ENCODE assay signal across 17 cellular contexts in the genomic region with DNA sequence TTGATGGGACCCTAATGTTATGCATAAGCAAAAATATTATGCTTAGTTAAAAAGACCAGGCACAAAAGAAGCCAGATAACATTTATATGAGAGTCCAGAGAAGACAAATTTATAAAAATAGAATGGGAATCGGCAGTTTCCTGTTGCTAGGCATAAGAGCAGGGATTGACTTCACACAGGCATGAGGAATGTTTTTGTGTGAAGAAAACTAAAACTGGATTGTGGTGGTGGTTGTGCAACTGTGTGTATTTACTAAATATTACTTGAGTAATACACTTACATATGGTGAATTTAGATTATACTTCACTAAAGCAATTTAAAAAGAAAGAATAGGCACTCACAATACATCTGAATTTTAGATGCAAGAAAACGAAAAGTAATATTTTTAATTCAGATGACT.
"Had no signal": no experiment of that assay in that cellular context is flagged by ENCODE, and none has a peak within 500 bp of the region (broad histone marks: within the 10 kb centered on the region; RNA-seq: fewer than 3 reads in every experiment).

No MANE protein-coding gene starts in this region.

- H3K9me3 ChIP-seq: thoracic aorta had no signal

- H3K4me3 ChIP-seq: coronary artery, hepatocyte, spleen, thoracic aorta, transverse colon had no signal

- DNase-seq: effector CD8-positive, alpha-beta T cell; foreskin keratinocyte; head of caudate nucleus; mesendoderm; naive thymus-derived CD8-positive, alpha-beta T cell; posterior cingulate gyrus; spleen; stimulated activated CD4-positive, alpha-beta T cell treated with anti-CD3 and anti-CD28 coated beads, Interleukin-15, amount 100 ng/mL, for 24 hours; stimulated activated CD4-positive, alpha-beta T cell treated with anti-CD3 and anti-CD28 coated beads, Interleukin-1b, Interleukin-23, amount 100 ng/mL, for 48 hours; stimulated activated CD4-positive, alpha-beta T cell treated with anti-CD3 and anti-CD28 coated beads, Interleukin-4, amount 100 ng/mL, for 4 hours; stimulated activated naive B cell treated with anti-CD40 and anti-IgM and Interleukin-4, amounts not matched to agents 10 μg/mL and 1 μg/mL and 100 μg/mL, for 72 hours; stimulated activated naive CD8-positive, alpha-beta T cell treated with anti-CD3 and anti-CD28 coated beads, Interleukin-15, amount 100 ng/mL, for 72 hours; transverse colon had no signal

- H3K27ac ChIP-seq: coronary artery, foreskin keratinocyte, hepatocyte, spleen, thoracic aorta, transverse colon had no signal

- H3K4me1 ChIP-seq: foreskin keratinocyte, spleen, transverse colon had no signal

- H3K27me3 ChIP-seq: foreskin keratinocyte, hepatocyte, spleen, transverse colon had no signal

- H3K36me3 ChIP-seq: spleen, thoracic aorta, transverse colon had no signal

- ATAC-seq: foreskin keratinocyte; naive thymus-derived CD8-positive, alpha-beta T cell; sciatic nerve; stimulated activated naive B cell treated with anti-CD40 and anti-IgM and Interleukin-4, amounts not matched to agents 10 μg/mL and 1 μg/mL and 100 μg/mL, for 72 hours; stimulated activated naive CD8-positive, alpha-beta T cell treated with anti-CD3 and anti-CD28 coated beads, Interleukin-15, amount 100 ng/mL, for 72 hours had no signal
